Comparison of ENCODE assay signal across 9 cellular contexts in the genomic region with DNA sequence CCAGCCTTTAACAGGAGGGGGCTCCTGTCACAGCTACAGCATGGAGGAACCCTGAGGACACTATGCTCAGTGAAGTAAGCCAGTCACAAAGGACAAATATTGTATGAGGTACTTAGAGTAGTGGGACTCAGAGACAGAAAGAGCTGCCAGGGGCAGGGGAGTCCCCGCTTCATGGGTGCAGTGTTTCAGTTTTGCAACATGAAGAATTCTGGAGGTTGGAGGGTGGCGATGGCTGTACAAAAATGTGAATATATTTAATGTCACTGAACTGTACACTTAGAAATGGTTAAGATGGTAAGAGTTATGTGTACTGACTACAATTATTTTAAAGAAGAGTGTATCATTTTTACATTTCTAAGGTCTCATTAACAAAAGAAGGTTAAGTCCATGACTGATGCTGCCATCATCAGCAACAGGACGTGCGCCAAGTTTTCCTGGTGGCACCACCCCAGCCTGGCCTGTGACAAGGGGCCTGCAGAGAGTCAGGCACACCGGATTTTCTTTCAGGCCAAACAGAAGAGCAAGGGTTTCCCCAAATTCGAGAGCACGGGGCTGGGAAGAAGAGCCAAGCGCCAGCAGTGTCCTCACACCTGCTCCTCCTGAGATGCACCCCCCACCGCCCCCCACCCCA. TPM values are rescaled to one million over a fixed set of nuclear protein-coding genes. Genes with fewer than 3 reads are reported as not detected.
A peak's percentile ranks its signal among the peaks of the same experiment; 100 is the strongest.
DNase-seq lines count a peak whose midpoint lies in the region; ATAC-seq and TF ChIP-seq lines count a peak whose summit lies in the region.
"Had no signal": no experiment of that assay in that cellular context is flagged by ENCODE, and none has a peak within 500 bp of the region (broad histone marks: within the 10 kb centered on the region; RNA-seq: fewer than 3 reads in every experiment).

No MANE protein-coding gene starts in this region.

- H3K36me3 Mint-ChIP-seq in activated CD8-positive, alpha-beta T cell treated with anti-CD3 and anti-CD28 coated beads for 36 hours (ENCODE audit: low read depth): no peaks in the 10 kb centered on the region
- no peaks in the 10 kb centered on the region for H3K36me3 Mint-ChIP-seq in activated CD8-positive, alpha-beta T cell treated with anti-CD3 and anti-CD28 coated beads, Interleukin-2, amount 10 ng/mL, durations not matched to agents 7 days and 5 days (ENCODE audit: low read depth)
- H3K36me3 Mint-ChIP-seq in immature natural killer cell: peaks cover 10 to 22% (median 18%) of the 10 kb centered on the region in 3 donors

- ATAC-seq in activated CD8-positive, alpha-beta T cell treated with anti-CD3 and anti-CD28 coated beads for 36 hours: peak; percentile 75
- ATAC-seq in activated CD8-positive, alpha-beta T cell treated with anti-CD3 and anti-CD28 coated beads, Interleukin-2, amount 10 ng/mL, durations not matched to agents 7 days and 5 days: no peak
- ATAC-seq in stimulated activated naive CD8-positive, alpha-beta T cell treated with anti-CD3 and anti-CD28 coated beads, Interleukin-15, Interleukin-2, amounts not matched to agents 100 U/mL and 50 U/mL, for 24 hours: peak; percentile 60
- no peak for ATAC-seq in HG03439 (IDR thresholded peaks at IDR 0.05; ENCODE audit: unreplicated experiment)

- H3K9me3 Mint-ChIP-seq in activated CD8-positive, alpha-beta T cell treated with anti-CD3 and anti-CD28 coated beads for 36 hours: no peaks in the 10 kb centered on the region
- no peaks in the 10 kb centered on the region for H3K9me3 Mint-ChIP-seq in activated CD8-positive, alpha-beta T cell treated with anti-CD3 and anti-CD28 coated beads, Interleukin-2, amount 10 ng/mL, durations not matched to agents 7 days and 5 days (ENCODE audit: insufficient read depth)
- H3K9me3 Mint-ChIP-seq in immature natural killer cell: no peaks in the 10 kb centered on the region
- H3K9me3 Mint-ChIP-seq: activated CD4-positive, alpha-beta memory T cell treated with anti-CD3 and anti-CD28 coated beads, Interleukin-2, amount 10 ng/mL, durations not matched to agents 7 days and 5 days had no signal

- intact Hi-C loops in activated CD8-positive, alpha-beta T cell treated with anti-CD3 and anti-CD28 coated beads for 36 hours (cut with micrococcal nuclease): loop anchor here (2.0 to 5.0 kb wide), 2 partner anchors 224 to 239 kb away; a partner anchor contains a TSS

- POLR2A ChIA-PET in activated CD8-positive, alpha-beta T cell treated with anti-CD3 and anti-CD28 coated beads for 36 hours (lab: Charles Lee): no interaction called here
- POLR2A ChIA-PET in activated CD8-positive, alpha-beta T cell treated with anti-CD3 and anti-CD28 coated beads, Interleukin-2, amount 10 ng/mL, durations not matched to agents 7 days and 5 days (lab: Charles Lee): no interaction called here

- H3K27me3 Mint-ChIP-seq in activated CD8-positive, alpha-beta T cell treated with anti-CD3 and anti-CD28 coated beads for 36 hours: no peaks in the 10 kb centered on the region
- no peaks in the 10 kb centered on the region for H3K27me3 Mint-ChIP-seq in activated CD8-positive, alpha-beta T cell treated with anti-CD3 and anti-CD28 coated beads, Interleukin-2, amount 10 ng/mL, durations not matched to agents 7 days and 5 days (ENCODE audit: low read depth)
- peaks cover 0 to 2% (median 2%) of the 10 kb centered on the region in 3 donors for H3K27me3 Mint-ChIP-seq in immature natural killer cell (ENCODE audit: low read depth in 3 of 3)
- H3K27me3 Mint-ChIP-seq: activated CD4-positive, alpha-beta memory T cell treated with anti-CD3 and anti-CD28 coated beads, Interleukin-2, amount 10 ng/mL, durations not matched to agents 7 days and 5 days had no signal

- H3K27ac Mint-ChIP-seq in activated CD8-positive, alpha-beta T cell treated with anti-CD3 and anti-CD28 coated beads for 36 hours: no peak overlapping the region
- H3K27ac Mint-ChIP-seq in activated CD8-positive, alpha-beta T cell treated with anti-CD3 and anti-CD28 coated beads, Interleukin-2, amount 10 ng/mL, durations not matched to agents 7 days and 5 days: no peak overlapping the region
- peak overlapping the region; percentile 80 to 92 (median 82) for H3K27ac Mint-ChIP-seq in immature natural killer cell
- H3K27ac Mint-ChIP-seq: activated CD4-positive, alpha-beta memory T cell treated with anti-CD3 and anti-CD28 coated beads, Interleukin-2, amount 10 ng/mL, durations not matched to agents 7 days and 5 days had no signal

- DNase-seq in activated CD8-positive, alpha-beta T cell treated with anti-CD3 and anti-CD28 coated beads for 36 hours: no peak
- DNase-seq in activated CD8-positive, alpha-beta T cell treated with anti-CD3 and anti-CD28 coated beads, Interleukin-2, amount 10 ng/mL, durations not matched to agents 7 days and 5 days: no peak
- peak in 1 of 3 donors; percentile 16 for DNase-seq in immature natural killer cell
- no peak for DNase-seq in stimulated activated naive CD8-positive, alpha-beta T cell treated with anti-CD3 and anti-CD28 coated beads, Interleukin-15, Interleukin-2, amounts not matched to agents 100 U/mL and 50 U/mL, for 24 hours
- no peak for DNase-seq in NCI-H2029 (lab: John Stamatoyannopoulos, UW)
- DNase-seq in activated effector memory CD4-positive, alpha-beta T cell treated with anti-CD3 and anti-CD28 coated beads, Interleukin-2, amount 50 U/mL, for 16 hours: no peak

- CTCF ChIA-PET in activated CD8-positive, alpha-beta T cell treated with anti-CD3 and anti-CD28 coated beads for 36 hours (lab: Charles Lee): interaction anchor here (0.5 to 2.3 kb wide), 13 partner anchors 13 to 239 kb away, joined by 3 to 8 read pairs (median 3); a partner anchor contains a TSS
- CTCF ChIA-PET in activated CD8-positive, alpha-beta T cell treated with anti-CD3 and anti-CD28 coated beads, Interleukin-2, amount 10 ng/mL, durations not matched to agents 7 days and 5 days (lab: Charles Lee): interaction anchor here (0.6 to 1.7 kb wide), 7 partner anchors 12 to 240 kb away, joined by 3 to 5 read pairs (median 4); a partner anchor contains a TSS

- peak; percentile 59 for TF ChIP-seq CTCF in activated CD8-positive, alpha-beta T cell treated with anti-CD3 and anti-CD28 coated beads for 36 hours (IDR thresholded peaks at IDR 0.05)
- no peak; the same call in 1 of the 2 replicates for TF ChIP-seq CTCF in VCaP (conservative IDR thresholded peaks at IDR 0.05)

- peaks cover 7% of the 10 kb centered on the region for H3K4me1 Mint-ChIP-seq in activated CD8-positive, alpha-beta T cell treated with anti-CD3 and anti-CD28 coated beads for 36 hours (ENCODE audit: low read depth)
- H3K4me1 Mint-ChIP-seq in activated CD8-positive, alpha-beta T cell treated with anti-CD3 and anti-CD28 coated beads, Interleukin-2, amount 10 ng/mL, durations not matched to agents 7 days and 5 days (ENCODE audit: low read depth): peaks cover 6% of the 10 kb centered on the region
- peaks cover 22 to 25% of the 10 kb centered on the region in 2 donors for H3K4me1 Mint-ChIP-seq in immature natural killer cell

- H3K4me3 Mint-ChIP-seq in activated CD8-positive, alpha-beta T cell treated with anti-CD3 and anti-CD28 coated beads for 36 hours: no peak overlapping the region
- no peak overlapping the region for H3K4me3 Mint-ChIP-seq in activated CD8-positive, alpha-beta T cell treated with anti-CD3 and anti-CD28 coated beads, Interleukin-2, amount 10 ng/mL, durations not matched to agents 7 days and 5 days
- no peak overlapping the region for H3K4me3 Mint-ChIP-seq in immature natural killer cell
- H3K4me3 Mint-ChIP-seq: activated CD4-positive, alpha-beta memory T cell treated with anti-CD3 and anti-CD28 coated beads, Interleukin-2, amount 10 ng/mL, durations not matched to agents 7 days and 5 days had no signal

- H3K27ac ChIP-seq in VCaP: peak overlapping the region; percentile 10; the same call in 1 of the 2 replicates

RNA-seq across cellular contexts. Expression of a gene that starts 22.1 kb away (rescaled TPM):
- total RNA-seq in activated CD8-positive, alpha-beta T cell treated with anti-CD3 and anti-CD28 coated beads for 36 hours: 1 to 10 TPM in 1 of 2 experiments, under 1 TPM in 1; 0.99 to 1.2 TPM
- total RNA-seq in activated CD8-positive, alpha-beta T cell treated with anti-CD3 and anti-CD28 coated beads, Interleukin-2, amount 10 ng/mL, durations not matched to agents 7 days and 5 days: 1 to 10 TPM; 6.3 to 8.8 TPM
- 100 to 1,000 TPM in 2 of 3 donors, 10 to 100 TPM in 1; 72.9 to 100 (median 100) TPM for polyA plus RNA-seq in immature natural killer cell

RNA-seq across cellular contexts. Expression of a gene that starts 47.7 kb away (rescaled TPM):
- total RNA-seq in activated CD8-positive, alpha-beta T cell treated with anti-CD3 and anti-CD28 coated beads for 36 hours: 10 to 100 TPM; 41.5 to 42.5 TPM
- total RNA-seq in activated CD8-positive, alpha-beta T cell treated with anti-CD3 and anti-CD28 coated beads, Interleukin-2, amount 10 ng/mL, durations not matched to agents 7 days and 5 days: 10 to 100 TPM; 66.0 to 72.1 TPM
- 10 to 100 TPM; 13.9 to 54.6 (median 14.5) TPM for polyA plus RNA-seq in immature natural killer cell

Comparison
In these comparisons a context has a peak if more than half of its experiments do, and no peak if none do; other contexts are left out.
1. ATAC-seq: peak in activated CD8-positive, alpha-beta T cell treated with anti-CD3 and anti-CD28 coated beads for 36 hours (single experiment) and stimulated activated naive CD8-positive, alpha-beta T cell treated with anti-CD3 and anti-CD28 coated beads, Interleukin-15, Interleukin-2, amounts not matched to agents 100 U/mL and 50 U/mL, for 24 hours (single experiment); none in activated CD8-positive, alpha-beta T cell treated with anti-CD3 and anti-CD28 coated beads, Interleukin-2, amount 10 ng/mL, durations not matched to agents 7 days and 5 days (single experiment) and HG03439 (single experiment).
2. H3K27ac Mint-ChIP-seq: peak in immature natural killer cell (6 of 6); none in activated CD8-positive, alpha-beta T cell treated with anti-CD3 and anti-CD28 coated beads for 36 hours (single experiment) and activated CD8-positive, alpha-beta T cell treated with anti-CD3 and anti-CD28 coated beads, Interleukin-2, amount 10 ng/mL, durations not matched to agents 7 days and 5 days (single experiment).